ENCODE assay signal across 1 cellular context in the genomic region with DNA sequence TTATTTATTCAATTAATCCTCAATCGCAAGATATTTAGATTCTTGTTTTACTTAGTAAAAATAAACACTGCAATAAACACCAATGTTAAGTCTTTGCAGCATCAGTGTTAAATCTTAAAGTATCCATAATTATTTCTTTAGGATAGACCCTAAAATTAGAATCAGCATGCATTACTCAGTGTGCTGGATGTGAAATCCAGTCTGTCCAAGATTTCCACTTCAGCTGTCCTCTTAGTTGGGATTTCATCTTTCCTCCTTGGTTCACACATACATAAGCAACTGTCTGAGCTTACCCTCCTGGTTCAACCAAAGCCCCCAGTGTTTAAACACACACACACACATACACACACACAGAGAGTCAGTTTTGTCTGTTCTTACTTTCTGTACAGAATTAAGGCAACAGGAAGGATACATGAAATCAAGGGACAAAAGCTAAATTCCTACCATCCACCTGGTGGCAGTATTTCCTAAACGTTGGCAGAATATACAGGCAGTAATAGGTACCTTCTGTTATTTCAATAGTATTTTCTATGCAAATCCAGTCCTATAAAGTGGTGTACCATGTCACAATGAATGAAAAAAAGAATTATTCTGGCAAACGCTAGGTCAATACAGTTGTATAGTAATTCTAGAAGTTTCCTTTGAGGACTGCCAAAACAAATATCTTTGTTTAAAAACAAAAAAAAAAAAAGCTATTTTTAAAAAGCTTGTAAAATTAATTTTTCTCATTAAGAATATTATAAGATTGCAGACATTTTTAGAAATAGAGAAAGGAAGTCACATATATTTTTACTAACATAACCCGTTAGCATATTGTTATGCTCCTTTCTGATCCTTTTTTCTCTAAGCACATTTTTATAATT.
TF ChIP-seq lines count a peak whose summit lies in the region.

No MANE protein-coding gene starts in this region.

TF ChIP-seq in K562, 482 proteins besides CTCF, POLR2A, EP300 and RAD21 (continued from another document):
- TF ChIP-seq TBL1XR1 (IDR thresholded peaks at IDR 0.05; ENCODE audit: low read length in 2 of 2) = 0 out of 4 replicates have a peak, but pooled peaks of 1 of the 2 experiments have one; percentile 15
- no peak for TF ChIP-seq PHF21A (IDR thresholded peaks at IDR 0.05; ENCODE audit: borderline replicate concordance, low read depth)
- no peak for TF ChIP-seq SREBF1 (IDR thresholded peaks at IDR 0.05; ENCODE audit: borderline replicate concordance, low read depth, low read length)
- TF ChIP-seq RB1 (IDR thresholded peaks at IDR 0.05; ENCODE audit: low read depth) = no peak
- TF ChIP-seq ZNF3 (CRISPR knock-in tag; IDR thresholded peaks at IDR 0.05) = no peak
- TF ChIP-seq NBN (IDR thresholded peaks at IDR 0.05; ENCODE audit: low read depth) = peak; percentile 61; the same call in 1 of the 2 replicates
- TF ChIP-seq TARDBP (IDR thresholded peaks at IDR 0.05) = no peak
- no peak for TF ChIP-seq BRD4 (IDR thresholded peaks at IDR 0.05)
- TF ChIP-seq RBM15 (IDR thresholded peaks at IDR 0.05; ENCODE audit: insufficient read depth, low read length) = no peak
- no peak for TF ChIP-seq TEAD2 (tag; IDR thresholded peaks at IDR 0.05)
- TF ChIP-seq, protein P1, sequence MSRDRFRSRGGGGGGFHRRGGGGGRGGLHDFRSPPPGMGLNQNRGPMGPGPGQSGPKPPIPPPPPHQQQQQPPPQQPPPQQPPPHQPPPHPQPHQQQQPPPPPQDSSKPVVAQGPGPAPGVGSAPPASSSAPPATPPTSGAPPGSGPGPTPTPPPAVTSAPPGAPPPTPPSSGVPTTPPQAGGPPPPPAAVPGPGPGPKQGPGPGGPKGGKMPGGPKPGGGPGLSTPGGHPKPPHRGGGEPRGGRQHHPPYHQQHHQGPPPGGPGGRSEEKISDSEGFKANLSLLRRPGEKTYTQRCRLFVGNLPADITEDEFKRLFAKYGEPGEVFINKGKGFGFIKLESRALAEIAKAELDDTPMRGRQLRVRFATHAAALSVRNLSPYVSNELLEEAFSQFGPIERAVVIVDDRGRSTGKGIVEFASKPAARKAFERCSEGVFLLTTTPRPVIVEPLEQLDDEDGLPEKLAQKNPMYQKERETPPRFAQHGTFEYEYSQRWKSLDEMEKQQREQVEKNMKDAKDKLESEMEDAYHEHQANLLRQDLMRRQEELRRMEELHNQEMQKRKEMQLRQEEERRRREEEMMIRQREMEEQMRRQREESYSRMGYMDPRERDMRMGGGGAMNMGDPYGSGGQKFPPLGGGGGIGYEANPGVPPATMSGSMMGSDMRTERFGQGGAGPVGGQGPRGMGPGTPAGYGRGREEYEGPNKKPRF (IDR thresholded peaks at IDR 0.05; ENCODE audit: low read depth, low read length) = no peak
- TF ChIP-seq ZNF174 (CRISPR knock-in tag; IDR thresholded peaks at IDR 0.05) = no peak
- TF ChIP-seq MCM5 (IDR thresholded peaks at IDR 0.05; ENCODE audit: low read depth) = no peak
- no peak for TF ChIP-seq LEF1 (IDR thresholded peaks at IDR 0.05)
- TF ChIP-seq CHD4 (IDR thresholded peaks at IDR 0.05; ENCODE audit: insufficient read depth, insufficient replicate concordance, low read depth, low read length, poor library complexity, severe bottlenecking) = no peak
- TF ChIP-seq CC2D1A (IDR thresholded peaks at IDR 0.05) = peak; percentile 83
- TF ChIP-seq, protein P2, sequence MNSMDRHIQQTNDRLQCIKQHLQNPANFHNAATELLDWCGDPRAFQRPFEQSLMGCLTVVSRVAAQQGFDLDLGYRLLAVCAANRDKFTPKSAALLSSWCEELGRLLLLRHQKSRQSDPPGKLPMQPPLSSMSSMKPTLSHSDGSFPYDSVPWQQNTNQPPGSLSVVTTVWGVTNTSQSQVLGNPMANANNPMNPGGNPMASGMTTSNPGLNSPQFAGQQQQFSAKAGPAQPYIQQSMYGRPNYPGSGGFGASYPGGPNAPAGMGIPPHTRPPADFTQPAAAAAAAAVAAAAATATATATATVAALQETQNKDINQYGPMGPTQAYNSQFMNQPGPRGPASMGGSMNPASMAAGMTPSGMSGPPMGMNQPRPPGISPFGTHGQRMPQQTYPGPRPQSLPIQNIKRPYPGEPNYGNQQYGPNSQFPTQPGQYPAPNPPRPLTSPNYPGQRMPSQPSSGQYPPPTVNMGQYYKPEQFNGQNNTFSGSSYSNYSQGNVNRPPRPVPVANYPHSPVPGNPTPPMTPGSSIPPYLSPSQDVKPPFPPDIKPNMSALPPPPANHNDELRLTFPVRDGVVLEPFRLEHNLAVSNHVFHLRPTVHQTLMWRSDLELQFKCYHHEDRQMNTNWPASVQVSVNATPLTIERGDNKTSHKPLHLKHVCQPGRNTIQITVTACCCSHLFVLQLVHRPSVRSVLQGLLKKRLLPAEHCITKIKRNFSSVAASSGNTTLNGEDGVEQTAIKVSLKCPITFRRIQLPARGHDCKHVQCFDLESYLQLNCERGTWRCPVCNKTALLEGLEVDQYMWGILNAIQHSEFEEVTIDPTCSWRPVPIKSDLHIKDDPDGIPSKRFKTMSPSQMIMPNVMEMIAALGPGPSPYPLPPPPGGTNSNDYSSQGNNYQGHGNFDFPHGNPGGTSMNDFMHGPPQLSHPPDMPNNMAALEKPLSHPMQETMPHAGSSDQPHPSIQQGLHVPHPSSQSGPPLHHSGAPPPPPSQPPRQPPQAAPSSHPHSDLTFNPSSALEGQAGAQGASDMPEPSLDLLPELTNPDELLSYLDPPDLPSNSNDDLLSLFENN (IDR thresholded peaks at IDR 0.05; ENCODE audit: low read depth in 2 of 2, low read length in 2 of 2) = 0 out of 4 replicates have a peak, but pooled peaks of 1 of the 2 experiments have one; percentile 5
- TF ChIP-seq, protein P3, sequence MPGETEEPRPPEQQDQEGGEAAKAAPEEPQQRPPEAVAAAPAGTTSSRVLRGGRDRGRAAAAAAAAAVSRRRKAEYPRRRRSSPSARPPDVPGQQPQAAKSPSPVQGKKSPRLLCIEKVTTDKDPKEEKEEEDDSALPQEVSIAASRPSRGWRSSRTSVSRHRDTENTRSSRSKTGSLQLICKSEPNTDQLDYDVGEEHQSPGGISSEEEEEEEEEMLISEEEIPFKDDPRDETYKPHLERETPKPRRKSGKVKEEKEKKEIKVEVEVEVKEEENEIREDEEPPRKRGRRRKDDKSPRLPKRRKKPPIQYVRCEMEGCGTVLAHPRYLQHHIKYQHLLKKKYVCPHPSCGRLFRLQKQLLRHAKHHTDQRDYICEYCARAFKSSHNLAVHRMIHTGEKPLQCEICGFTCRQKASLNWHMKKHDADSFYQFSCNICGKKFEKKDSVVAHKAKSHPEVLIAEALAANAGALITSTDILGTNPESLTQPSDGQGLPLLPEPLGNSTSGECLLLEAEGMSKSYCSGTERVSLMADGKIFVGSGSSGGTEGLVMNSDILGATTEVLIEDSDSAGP (CRISPR knock-in tag; IDR thresholded peaks at IDR 0.05) = no peak
- no peak for TF ChIP-seq EHMT2 (IDR thresholded peaks at IDR 0.05)
- TF ChIP-seq EWSR1 (IDR thresholded peaks at IDR 0.05; ENCODE audit: borderline replicate concordance, low read depth, partially characterized antibody) = no peak
- TF ChIP-seq ZNF408 (CRISPR knock-in tag; IDR thresholded peaks at IDR 0.05; ENCODE audit: low read depth) = no peak
- no peak for TF ChIP-seq ZNF583 (CRISPR knock-in tag; IDR thresholded peaks at IDR 0.05)
- TF ChIP-seq, protein P4, sequence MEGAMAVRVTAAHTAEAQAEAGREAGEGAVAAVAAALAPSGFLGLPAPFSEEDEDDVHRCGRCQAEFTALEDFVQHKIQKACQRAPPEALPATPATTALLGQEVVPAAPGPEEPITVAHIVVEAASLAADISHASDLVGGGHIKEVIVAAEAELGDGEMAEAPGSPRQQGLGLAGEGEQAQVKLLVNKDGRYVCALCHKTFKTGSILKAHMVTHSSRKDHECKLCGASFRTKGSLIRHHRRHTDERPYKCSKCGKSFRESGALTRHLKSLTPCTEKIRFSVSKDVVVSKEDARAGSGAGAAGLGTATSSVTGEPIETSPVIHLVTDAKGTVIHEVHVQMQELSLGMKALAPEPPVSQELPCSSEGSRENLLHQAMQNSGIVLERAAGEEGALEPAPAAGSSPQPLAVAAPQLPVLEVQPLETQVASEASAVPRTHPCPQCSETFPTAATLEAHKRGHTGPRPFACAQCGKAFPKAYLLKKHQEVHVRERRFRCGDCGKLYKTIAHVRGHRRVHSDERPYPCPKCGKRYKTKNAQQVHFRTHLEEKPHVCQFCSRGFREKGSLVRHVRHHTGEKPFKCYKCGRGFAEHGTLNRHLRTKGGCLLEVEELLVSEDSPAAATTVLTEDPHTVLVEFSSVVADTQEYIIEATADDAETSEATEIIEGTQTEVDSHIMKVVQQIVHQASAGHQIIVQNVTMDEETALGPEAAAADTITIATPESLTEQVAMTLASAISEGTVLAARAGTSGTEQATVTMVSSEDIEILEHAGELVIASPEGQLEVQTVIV (CRISPR knock-in tag; IDR thresholded peaks at IDR 0.05; ENCODE audit: borderline replicate concordance) = no peak
- no peak for TF ChIP-seq YY1 (IDR thresholded peaks at IDR 0.05; ENCODE audit: borderline replicate concordance in 1 of 3, control insufficient read depth in 1 of 3, extremely low read depth in 1 of 3, insufficient read depth in 3 of 3, insufficient read length in 1 of 3, insufficient replicate concordance in 2 of 3, low read depth in 1 of 3, low read length in 2 of 3)
- no peak for TF ChIP-seq MAFK (IDR thresholded peaks at IDR 0.05; ENCODE audit: low read length)
- TF ChIP-seq SMC3 (conservative IDR thresholded peaks at IDR 0.05; ENCODE audit: insufficient read depth, low read depth, low read length) = peak; percentile 93
- TF ChIP-seq, protein P5, sequence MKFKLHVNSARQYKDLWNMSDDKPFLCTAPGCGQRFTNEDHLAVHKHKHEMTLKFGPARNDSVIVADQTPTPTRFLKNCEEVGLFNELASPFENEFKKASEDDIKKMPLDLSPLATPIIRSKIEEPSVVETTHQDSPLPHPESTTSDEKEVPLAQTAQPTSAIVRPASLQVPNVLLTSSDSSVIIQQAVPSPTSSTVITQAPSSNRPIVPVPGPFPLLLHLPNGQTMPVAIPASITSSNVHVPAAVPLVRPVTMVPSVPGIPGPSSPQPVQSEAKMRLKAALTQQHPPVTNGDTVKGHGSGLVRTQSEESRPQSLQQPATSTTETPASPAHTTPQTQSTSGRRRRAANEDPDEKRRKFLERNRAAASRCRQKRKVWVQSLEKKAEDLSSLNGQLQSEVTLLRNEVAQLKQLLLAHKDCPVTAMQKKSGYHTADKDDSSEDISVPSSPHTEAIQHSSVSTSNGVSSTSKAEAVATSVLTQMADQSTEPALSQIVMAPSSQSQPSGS (CRISPR knock-in tag; IDR thresholded peaks at IDR 0.05) = no peak
- no peak for TF ChIP-seq HNRNPLL (IDR thresholded peaks at IDR 0.05; ENCODE audit: low read depth, low read length, poor library complexity, severe bottlenecking)
- no peak for TF ChIP-seq ZNF780A (CRISPR knock-in tag; IDR thresholded peaks at IDR 0.05)
- TF ChIP-seq FOS (IDR thresholded peaks at IDR 0.05; ENCODE audit: extremely low read depth, insufficient read length) = no peak
- TF ChIP-seq, protein P6, sequence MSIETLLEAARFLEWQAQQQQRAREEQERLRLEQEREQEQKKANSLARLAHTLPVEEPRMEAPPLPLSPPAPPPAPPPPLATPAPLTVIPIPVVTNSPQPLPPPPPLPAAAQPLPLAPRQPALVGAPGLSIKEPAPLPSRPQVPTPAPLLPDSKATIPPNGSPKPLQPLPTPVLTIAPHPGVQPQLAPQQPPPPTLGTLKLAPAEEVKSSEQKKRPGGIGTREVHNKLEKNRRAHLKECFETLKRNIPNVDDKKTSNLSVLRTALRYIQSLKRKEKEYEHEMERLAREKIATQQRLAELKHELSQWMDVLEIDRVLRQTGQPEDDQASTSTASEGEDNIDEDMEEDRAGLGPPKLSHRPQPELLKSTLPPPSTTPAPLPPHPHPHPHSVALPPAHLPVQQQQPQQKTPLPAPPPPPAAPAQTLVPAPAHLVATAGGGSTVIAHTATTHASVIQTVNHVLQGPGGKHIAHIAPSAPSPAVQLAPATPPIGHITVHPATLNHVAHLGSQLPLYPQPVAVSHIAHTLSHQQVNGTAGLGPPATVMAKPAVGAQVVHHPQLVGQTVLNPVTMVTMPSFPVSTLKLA (conservative IDR thresholded peaks at IDR 0.05) = 0 out of 4 replicates have a peak, but pooled peaks of 1 of the 2 experiments have one; percentile 21
- TF ChIP-seq GATAD2A (IDR thresholded peaks at IDR 0.05) = no peak
- no peak for TF ChIP-seq FOXM1 (IDR thresholded peaks at IDR 0.05; ENCODE audit: low read depth)
- TF ChIP-seq FOXM1 (CRISPR knock-in tag; IDR thresholded peaks at IDR 0.05; ENCODE audit: low read depth) = no peak
